ENCODE assay signal across 35 cellular contexts in genomic region chr1:232393834-232394146, GRCh38.
"Had no signal": no experiment of that assay in that cellular context is flagged by ENCODE, and none has a peak within 500 bp of the region (broad histone marks: within the 10 kb centered on the region; RNA-seq: fewer than 3 reads in every experiment).

No MANE protein-coding gene starts in this region.

- DNase-seq: activated B cell treated with CpG ODN at 0.5 μM for 24 hours; activated CD4-positive, alpha-beta memory T cell treated with anti-CD3 and anti-CD28 coated beads for 36 hours; activated CD4-positive, alpha-beta T cell treated with anti-CD3 and anti-CD28 coated beads for 4 hours; activated CD4-positive, alpha-beta T cell treated with anti-CD3 and anti-CD28 coated beads, Interleukin-2, amount 10 ng/mL, durations not matched to agents 24 days and 14 days; activated CD4-positive, alpha-beta T cell treated with anti-CD3 and anti-CD28 coated beads, Interleukin-2, amount 50 U/mL, for 1 hour; activated CD4-positive, alpha-beta T cell treated with anti-CD3 and anti-CD28 coated beads, Interleukin-2, amount 50 U/mL, for 4 hours; activated CD4-positive, CD25-positive, alpha-beta regulatory T cell treated with anti-CD3 and anti-CD28 coated beads, Interleukin-2, amount 50 U/mL, for 72 hours; activated CD8-positive, alpha-beta memory T cell treated with anti-CD3 and anti-CD28 coated beads, Interleukin-2, amount 50 U/mL, for 4 hours; activated CD8-positive, alpha-beta T cell treated with anti-CD3 and anti-CD28 coated beads for 36 hours; activated effector memory CD4-positive, alpha-beta T cell treated with anti-CD3 and anti-CD28 coated beads, Interleukin-2, amount 50 U/mL, for 16 hours; activated gamma-delta T cell treated with Interleukin-2 at 50 U/mL for 16 hours; activated naive CD4-positive, alpha-beta T cell; activated naive CD4-positive, alpha-beta T cell treated with anti-CD3 and anti-CD28 coated beads for 36 hours; activated naive CD4-positive, alpha-beta T cell treated with anti-CD3 and anti-CD28 coated beads, Interleukin-2, amount 50 U/mL, for 16 hours; activated naive CD8-positive, alpha-beta T cell treated with anti-CD3 and anti-CD28 coated beads for 36 hours; activated T-cell treated with anti-CD3 and anti-CD28 coated beads for 4 hours; activated T-cell treated with anti-CD3 and anti-CD28 coated beads, Interleukin-2, amount 50 U/mL, for 1 hour; activated T-cell treated with anti-CD3 and anti-CD28 coated beads, Interleukin-2, amount 50 U/mL, for 4 hours; activated T-cell treated with anti-CD3 and anti-CD28 coated beads, Interleukin-2, amount 50 U/mL, for 72 hours; adrenal gland; amniotic stem cell; aorta; body of pancreas; brain microvascular endothelial cell; central memory CD4-positive, alpha-beta T cell; T-helper 1 cell; T-helper 2 cell; T-helper 9 cell had no signal

- H3K27me3 ChIP-seq: adrenal gland, body of pancreas, brain microvascular endothelial cell, breast epithelium had no signal

- ATAC-seq: activated CD8-positive, alpha-beta T cell treated with anti-CD3 and anti-CD28 coated beads for 36 hours; activated naive CD4-positive, alpha-beta T cell treated with anti-CD3 and anti-CD28 coated beads, Interleukin-2, amount 50 U/mL, for 72 hours; activated T-cell treated with anti-CD3 and anti-CD28 coated beads, Interleukin-2, amount 50 U/mL, for 4 hours; activated T-cell treated with anti-CD3 and anti-CD28 coated beads, Interleukin-2, amount 50 U/mL, for 72 hours; activated T-helper 17 cell treated with anti-CD3 and anti-CD28 coated beads, Interleukin-2, amount 50 U/mL, for 72 hours; body of pancreas had no signal

- H3K4me1 ChIP-seq: adrenal gland, body of pancreas, breast epithelium had no signal

- H3K27me3 Mint-ChIP-seq: activated B cell treated with CpG ODN at 0.5 μM for 24 hours; activated CD4-positive, alpha-beta memory T cell treated with anti-CD3 and anti-CD28 coated beads for 36 hours; activated T-helper 17 cell treated with anti-CD3 and anti-CD28 coated beads, Interleukin-2, amount 50 U/mL, for 72 hours had no signal

- H3K4me3 Mint-ChIP-seq: activated B cell treated with CpG ODN at 0.5 μM for 24 hours; activated CD4-positive, alpha-beta memory T cell treated with anti-CD3 and anti-CD28 coated beads for 36 hours; activated CD4-positive, alpha-beta T cell treated with anti-CD3 and anti-CD28 coated beads, Interleukin-2, amount 10 ng/mL, durations not matched to agents 24 days and 14 days; activated CD8-positive, alpha-beta T cell treated with anti-CD3 and anti-CD28 coated beads for 36 hours; activated naive CD4-positive, alpha-beta T cell treated with anti-CD3 and anti-CD28 coated beads for 36 hours; activated naive CD8-positive, alpha-beta T cell treated with anti-CD3 and anti-CD28 coated beads for 36 hours; activated T-cell treated with anti-CD3 and anti-CD28 coated beads, Interleukin-2, amount 50 U/mL, for 4 hours; activated T-cell treated with anti-CD3 and anti-CD28 coated beads, Interleukin-2, amount 50 U/mL, for 72 hours; activated T-helper 1 cell treated with anti-CD3 and anti-CD28 coated beads, Interleukin-12 subunit alpha, Interleukin-12 subunit beta, Interleukin-2, Interleukin-4 antibody, amounts not matched to agents 30 ng/mL and 10 ng/mL and 1 ng/mL, durations not matched to agents 14 hours and 24 hours and 36 hours; activated T-helper 17 cell treated with anti-CD3 and anti-CD28 coated beads, Interleukin-2, amount 50 U/mL, for 72 hours; T-helper 1 cell treated with Interleukin-12 subunit alpha and Interleukin-12 subunit beta and Interleukin-4 antibody, amounts not matched to agents 30 μg/mL and 1 μg/mL, for 36 hours; T-helper 2 cell treated with Interferon-gamma antibody and Interleukin-4, amounts not matched to agents 5 μg/mL and 100 μg/mL, for 36 hours had no signal

- H3K27ac Mint-ChIP-seq: activated B cell treated with CpG ODN at 0.5 μM for 24 hours; activated CD4-positive, alpha-beta memory T cell treated with anti-CD3 and anti-CD28 coated beads for 36 hours; activated CD4-positive, alpha-beta T cell treated with anti-CD3 and anti-CD28 coated beads, Interleukin-2, amount 10 ng/mL, durations not matched to agents 24 days and 14 days; activated CD8-positive, alpha-beta T cell treated with anti-CD3 and anti-CD28 coated beads for 36 hours; activated naive CD4-positive, alpha-beta T cell treated with anti-CD3 and anti-CD28 coated beads for 36 hours; activated naive CD4-positive, alpha-beta T cell treated with anti-CD3 and anti-CD28 coated beads, Interleukin-2, amount 50 U/mL, for 72 hours; activated naive CD8-positive, alpha-beta T cell treated with anti-CD3 and anti-CD28 coated beads for 36 hours; activated T-cell treated with anti-CD3 and anti-CD28 coated beads, Interleukin-2, amount 50 U/mL, for 72 hours; activated T-helper 1 cell treated with anti-CD3 and anti-CD28 coated beads, Interleukin-12 subunit alpha, Interleukin-12 subunit beta, Interleukin-2, Interleukin-4 antibody, amounts not matched to agents 30 ng/mL and 10 ng/mL and 1 ng/mL, durations not matched to agents 14 hours and 24 hours and 36 hours; activated T-helper 17 cell treated with anti-CD3 and anti-CD28 coated beads, Interleukin-2, amount 50 U/mL, for 72 hours; T-helper 1 cell treated with Interleukin-12 subunit alpha and Interleukin-12 subunit beta and Interleukin-4 antibody, amounts not matched to agents 30 μg/mL and 1 μg/mL, for 36 hours; T-helper 2 cell treated with Interferon-gamma antibody and Interleukin-4, amounts not matched to agents 5 μg/mL and 100 μg/mL, for 36 hours had no signal

- H3K9me3 Mint-ChIP-seq: activated B cell treated with CpG ODN at 0.5 μM for 24 hours; activated CD4-positive, alpha-beta memory T cell treated with anti-CD3 and anti-CD28 coated beads for 36 hours; activated CD4-positive, alpha-beta T cell treated with anti-CD3 and anti-CD28 coated beads, Interleukin-2, amount 10 ng/mL, durations not matched to agents 24 days and 14 days; activated CD8-positive, alpha-beta T cell treated with anti-CD3 and anti-CD28 coated beads for 36 hours; activated naive CD4-positive, alpha-beta T cell treated with anti-CD3 and anti-CD28 coated beads for 36 hours; activated naive CD4-positive, alpha-beta T cell treated with anti-CD3 and anti-CD28 coated beads, Interleukin-2, amount 50 U/mL, for 72 hours; activated naive CD8-positive, alpha-beta T cell treated with anti-CD3 and anti-CD28 coated beads for 36 hours; activated T-cell treated with anti-CD3 and anti-CD28 coated beads, Interleukin-2, amount 50 U/mL, for 4 hours; activated T-cell treated with anti-CD3 and anti-CD28 coated beads, Interleukin-2, amount 50 U/mL, for 72 hours; activated T-helper 1 cell treated with anti-CD3 and anti-CD28 coated beads, Interleukin-12 subunit alpha, Interleukin-12 subunit beta, Interleukin-2, Interleukin-4 antibody, amounts not matched to agents 30 ng/mL and 10 ng/mL and 1 ng/mL, durations not matched to agents 14 hours and 24 hours and 36 hours; activated T-helper 17 cell treated with anti-CD3 and anti-CD28 coated beads, Interleukin-2, amount 50 U/mL, for 72 hours; T-helper 1 cell treated with Interleukin-12 subunit alpha and Interleukin-12 subunit beta and Interleukin-4 antibody, amounts not matched to agents 30 μg/mL and 1 μg/mL, for 36 hours; T-helper 2 cell treated with Interferon-gamma antibody and Interleukin-4, amounts not matched to agents 5 μg/mL and 100 μg/mL, for 36 hours had no signal

- H3K4me1 Mint-ChIP-seq: activated B cell treated with CpG ODN at 0.5 μM for 24 hours; activated CD4-positive, alpha-beta T cell treated with anti-CD3 and anti-CD28 coated beads, Interleukin-2, amount 10 ng/mL, durations not matched to agents 24 days and 14 days; activated naive CD8-positive, alpha-beta T cell treated with anti-CD3 and anti-CD28 coated beads for 36 hours; activated T-helper 17 cell treated with anti-CD3 and anti-CD28 coated beads, Interleukin-2, amount 50 U/mL, for 72 hours had no signal

- H3K36me3 Mint-ChIP-seq: activated naive CD4-positive, alpha-beta T cell treated with anti-CD3 and anti-CD28 coated beads, Interleukin-2, amount 50 U/mL, for 72 hours; activated naive CD8-positive, alpha-beta T cell treated with anti-CD3 and anti-CD28 coated beads for 36 hours had no signal

- H3K27ac ChIP-seq: adrenal gland, body of pancreas, brain microvascular endothelial cell, breast epithelium, VCaP had no signal

- H3K4me3 ChIP-seq: adrenal gland, body of pancreas, breast epithelium had no signal

- H3K36me3 ChIP-seq: adrenal gland, brain microvascular endothelial cell, breast epithelium had no signal

- H3K9me3 ChIP-seq: adrenal gland, body of pancreas, breast epithelium had no signal
